In genomic region chr1:31669433-31669785, GRCh38 we compare ENCODE assay signal across 11 cellular contexts. TPM values are rescaled to one million over a fixed set of nuclear protein-coding genes. Genes with fewer than 3 reads are reported as not detected.
DNase-seq lines count a peak whose midpoint lies in the region; ATAC-seq, FAIRE-seq and TF ChIP-seq lines count a peak whose summit lies in the region.
"Had no signal": no experiment of that assay in that cellular context is flagged by ENCODE, and none has a peak within 500 bp of the region (broad histone marks: within the 10 kb centered on the region; RNA-seq: fewer than 3 reads in every experiment).

No MANE protein-coding gene starts in this region.

- peaks cover 28% of the 10 kb centered on the region for H3K4me1 Mint-ChIP-seq in GM23338

- no peaks in the 10 kb centered on the region for H3F3A ChIP-seq in GM23338 (replicated peaks; ENCODE audit: low read depth)

- intact Hi-C loops in left ventricle myocardium inferior (cut with micrococcal nuclease), result loop anchor here (5.0 kb wide), 1 partner anchor 43 kb away; no protein-coding TSS in a partner anchor
- intact Hi-C loops in right lobe of liver (cut with DNase I), result loop anchor here in 1 of 2 donors (10.0 kb wide), 1 partner anchor 45 kb away; no protein-coding TSS in a partner anchor

- H3K14ac ChIP-seq in trophoblast cell (ENCODE audit: low read length), result no peak overlapping the region

- no peak for FAIRE-seq in D721Med (lab: Jason Lieb, UNC)

- H3K9me3 ChIP-seq in WERI-Rb-1 (ENCODE audit: severe bottlenecking), result no peaks in the 10 kb centered on the region
- no peaks in the 10 kb centered on the region for H3K9me3 ChIP-seq in left ventricle myocardium inferior (replicated peaks)
- no peaks in the 10 kb centered on the region for H3K9me3 ChIP-seq in skeletal muscle satellite cell (replicated peaks; ENCODE audit: low read length)
- no peaks in the 10 kb centered on the region for H3K9me3 ChIP-seq in trophoblast cell (ENCODE audit: insufficient read depth, low read depth, low read length)
- no peaks in the 10 kb centered on the region for H3K9me3 ChIP-seq in right lobe of liver

- H2BK12ac ChIP-seq in trophoblast cell (ENCODE audit: low read length), result no peak overlapping the region

- H3K4me3 Mint-ChIP-seq in GM23338, result peak overlapping the region; percentile 2; the same call in 1 of the 3 replicates
- H3K4me3 Mint-ChIP-seq: dendritic cell treated with granulocyte-macrophage colony-stimulating factor and Interleukin-4, amounts not matched to agents 40 ng/mL and 50 ng/mL, for 4 days had no signal

- TF ChIP-seq CTCF in GM23338 (conservative IDR thresholded peaks at IDR 0.05; ENCODE audit: low read depth in 2 of 2) (no peak), WERI-Rb-1 (IDR thresholded peaks at IDR 0.05; ENCODE audit: low read depth, low read length) (no peak), left ventricle myocardium inferior (IDR thresholded peaks at IDR 0.05; ENCODE audit: borderline replicate concordance) (no peak), D721Med (IDR thresholded peaks at IDR 0.05; ENCODE audit: insufficient read depth, missing control alignments) (no peak), right lobe of liver (IDR thresholded peaks at IDR 0.05) (no peak)

- no peaks in the 10 kb centered on the region for H3K9me3 Mint-ChIP-seq in GM23338
- H3K9me3 Mint-ChIP-seq: dendritic cell treated with granulocyte-macrophage colony-stimulating factor and Interleukin-4, amounts not matched to agents 40 ng/mL and 50 ng/mL, for 4 days; IgD-negative memory B cell had no signal

- no CpG with 5 or more reads among the region's 7 CpGs for WGBS in trophoblast cell (ENCODE audit: extremely low coverage, insufficient coverage, insufficient read length)
- 41% methylated on average over 5 of the region's 7 CpGs for WGBS in right lobe of liver (ENCODE audit: insufficient coverage, low coverage, low lambda C conversion rate, missing lambda C conversion rate)

- H3K79me2 ChIP-seq in GM23338 (replicated peaks; ENCODE audit: insufficient read depth), result no peaks in the 10 kb centered on the region
- no peaks in the 10 kb centered on the region for H3K79me2 ChIP-seq in trophoblast cell (ENCODE audit: control insufficient read depth, insufficient read depth, low read length, poor library complexity)

- peak overlapping the region; percentile 45 for H3K9ac ChIP-seq in skeletal muscle satellite cell (ENCODE audit: low read depth, low read length)
- no peak overlapping the region for H3K9ac ChIP-seq in trophoblast cell (ENCODE audit: low read length)

- H3K23ac ChIP-seq in trophoblast cell (ENCODE audit: low read length), result no peak overlapping the region

- H3K4me2 ChIP-seq in GM23338 (no peak overlapping the region; the same call in 1 of the 2 replicates), skeletal muscle satellite cell (ENCODE audit: low read length) (peak overlapping the region; percentile 76), trophoblast cell (ENCODE audit: low read length) (no peak overlapping the region)

- no peak overlapping the region for H4K91ac ChIP-seq in trophoblast cell (ENCODE audit: low read depth, low read length)

- H3K4me1 ChIP-seq in GM23338 (ENCODE audit: insufficient read depth) (peaks cover 11% of the 10 kb centered on the region), left ventricle myocardium inferior (peaks cover 76% of the 10 kb centered on the region), skeletal muscle satellite cell (ENCODE audit: control insufficient read depth, insufficient read depth, low read length) (peaks cover 32% of the 10 kb centered on the region), trophoblast cell (ENCODE audit: control insufficient read depth in 1 of 2, insufficient read depth in 2 of 2, low read length in 2 of 2) (peaks cover 0 to under 1% of the 10 kb centered on the region in 2 experiments), right lobe of liver (no peaks in the 10 kb centered on the region)

- H4K8ac ChIP-seq in trophoblast cell (ENCODE audit: low read depth, low read length), result no peak overlapping the region

- no peaks in the 10 kb centered on the region for H3K9me2 ChIP-seq in GM23338 (ENCODE audit: insufficient read depth)

- no peak overlapping the region for H2BK5ac ChIP-seq in trophoblast cell (ENCODE audit: low read depth, low read length, poor library complexity)

- no peak overlapping the region for H3K4me3 ChIP-seq in GM23338
- peak overlapping the region; percentile 30 for H3K4me3 ChIP-seq in WERI-Rb-1 (ENCODE audit: low read depth, low read length)
- peak overlapping the region; percentile 61 for H3K4me3 ChIP-seq in left ventricle myocardium inferior
- peak overlapping the region; percentile 45 for H3K4me3 ChIP-seq in skeletal muscle satellite cell (ENCODE audit: low read length)
- no peak overlapping the region for H3K4me3 ChIP-seq in trophoblast cell (ENCODE audit: low read depth, low read length)
- no peak overlapping the region for H3K4me3 ChIP-seq in right lobe of liver

- no peak for ATAC-seq in GM23338
- ATAC-seq in right lobe of liver, result no peak

- H3K36me3 Mint-ChIP-seq in GM23338 (ENCODE audit: low read depth), result no peaks in the 10 kb centered on the region
- H3K36me3 Mint-ChIP-seq: IgD-negative memory B cell had no signal

- no peaks in the 10 kb centered on the region for H3K36me3 ChIP-seq in GM23338 (ENCODE audit: insufficient read depth)
- no peaks in the 10 kb centered on the region; the same call in 1 of the 2 replicates for H3K36me3 ChIP-seq in WERI-Rb-1
- no peaks in the 10 kb centered on the region for H3K36me3 ChIP-seq in left ventricle myocardium inferior
- H3K36me3 ChIP-seq in skeletal muscle satellite cell (ENCODE audit: insufficient read depth, low read length), result peaks cover 6% of the 10 kb centered on the region
- peaks cover 63% of the 10 kb centered on the region in 2 experiments for H3K36me3 ChIP-seq in trophoblast cell (ENCODE audit: control insufficient read depth in 1 of 2, insufficient read depth in 2 of 2, low read length in 2 of 2)
- no peaks in the 10 kb centered on the region for H3K36me3 ChIP-seq in right lobe of liver

- no peak overlapping the region; the same call in 1 of the 2 replicates for H3K27ac Mint-ChIP-seq in GM23338
- H3K27ac Mint-ChIP-seq: dendritic cell treated with granulocyte-macrophage colony-stimulating factor and Interleukin-4, amounts not matched to agents 40 ng/mL and 50 ng/mL, for 4 days; IgD-negative memory B cell had no signal

- no peaks in the 10 kb centered on the region for H3K27me3 ChIP-seq in GM23338 (ENCODE audit: insufficient read depth)
- no peaks in the 10 kb centered on the region for H3K27me3 ChIP-seq in WERI-Rb-1 (ENCODE audit: insufficient read depth, low read depth, severe bottlenecking)
- H3K27me3 ChIP-seq in left ventricle myocardium inferior (ENCODE audit: low read depth), result no peaks in the 10 kb centered on the region
- H3K27me3 ChIP-seq in skeletal muscle satellite cell (ENCODE audit: control insufficient read depth, insufficient read depth, low read length), result no peaks in the 10 kb centered on the region
- no peaks in the 10 kb centered on the region for H3K27me3 ChIP-seq in trophoblast cell (ENCODE audit: insufficient read depth, low read length)
- no peaks in the 10 kb centered on the region for H3K27me3 ChIP-seq in right lobe of liver

- TF ChIP-seq POLR2A in right lobe of liver (IDR thresholded peaks at IDR 0.05), result no peak

- H2AK5ac ChIP-seq in trophoblast cell (ENCODE audit: low read length), result no peak overlapping the region

- H3K27ac ChIP-seq in GM23338 (ENCODE audit: low read depth), result no peak overlapping the region
- H3K27ac ChIP-seq in WERI-Rb-1, result peak overlapping the region; percentile 91
- peak overlapping the region; percentile 81 for H3K27ac ChIP-seq in left ventricle myocardium inferior (replicated peaks)
- H3K27ac ChIP-seq in trophoblast cell (ENCODE audit: low read depth, low read length), result no peak overlapping the region
- no peak overlapping the region for H3K27ac ChIP-seq in right lobe of liver

- H4K12ac ChIP-seq in trophoblast cell (ENCODE audit: low read depth, low read length), result no peak overlapping the region

- H2BK120ac ChIP-seq in trophoblast cell (ENCODE audit: insufficient read depth, low read length, poor library complexity), result no peak overlapping the region

- no peak overlapping the region for H3K18ac ChIP-seq in trophoblast cell (ENCODE audit: low read length)

- no peak overlapping the region for H3K4ac ChIP-seq in trophoblast cell (ENCODE audit: low read depth, low read length)

- no peak for DNase-seq in GM23338 (ENCODE audit: low spot score)
- DNase-seq in WERI-Rb-1, result peak; percentile 88
- no peak for DNase-seq in left ventricle myocardium inferior
- DNase-seq in trophoblast cell, result no peak
- DNase-seq in D721Med (ENCODE audit: insufficient read length, low spot score), result no peak
- no peak for DNase-seq in right lobe of liver
- no peak for DNase-seq in MV-4-11 (lab: John Stamatoyannopoulos, UW)
- DNase-seq: T-helper 1 cell had no signal

- no peaks in the 10 kb centered on the region for H4K20me1 ChIP-seq in GM23338 (replicated peaks; ENCODE audit: insufficient read depth)

- H3K79me1 ChIP-seq in trophoblast cell (ENCODE audit: low read length), result no peaks in the 10 kb centered on the region

- H3K27me3 Mint-ChIP-seq in GM23338 (ENCODE audit: insufficient read depth, low read depth, poor library complexity), result peaks cover 12% of the 10 kb centered on the region

- H2AFZ ChIP-seq in GM23338 (peak overlapping the region; percentile 89; the same call in 1 of the 2 replicates), trophoblast cell (ENCODE audit: insufficient read depth, low read length, poor library complexity) (no peak overlapping the region)

TF ChIP-seq in GM23338, 12 proteins besides CTCF, POLR2A, EP300 and RAD21 (continues in another document):
- no peak for TF ChIP-seq NANOG (IDR thresholded peaks at IDR 0.05; ENCODE audit: borderline replicate concordance)
- TF ChIP-seq EZH2phosphoT487 (IDR thresholded peaks at IDR 0.05; ENCODE audit: unreplicated experiment), result no peak
- TF ChIP-seq POLR2AphosphoS5 (IDR thresholded peaks at IDR 0.05; ENCODE audit: low read depth), result no peak

RNA-seq across cellular contexts. Expression of gene PEF1, which starts 24.7 kb away (rescaled TPM):
- total RNA-seq in GM23338 (2014; rRNA removed; shearing (Covaris generic)), result 60.5 and 68.5 TPM in 2 replicates
- 22.0 and 22.3 TPM in 2 replicates for polyA plus RNA-seq in GM23338 (2016; fragmentation: Nextera tagmentation; extraction: Ambion mirVana)
- total RNA-seq in left ventricle myocardium inferior (36.4 TPM), right lobe of liver (10 to 100 TPM; 23.9 to 47.5 (median 32.5) TPM)
- 59.0 and 60.8 TPM in 2 replicates for total RNA-seq in skeletal muscle satellite cell (2012; rRNA removed)
- polyA plus RNA-seq in trophoblast cell (2013), result 66.7 and 70.3 TPM in 2 replicates

RNA-seq across cellular contexts. Expression of gene COL16A1, which starts 34.4 kb away (rescaled TPM):
- 13.2 and 15.7 TPM in 2 replicates for total RNA-seq in GM23338 (2014; rRNA removed; shearing (Covaris generic))
- polyA plus RNA-seq in GM23338 (2016; fragmentation: Nextera tagmentation; extraction: Ambion mirVana), result 3.4 and 4.2 TPM in 2 replicates
- total RNA-seq in left ventricle myocardium inferior (18.3 TPM), right lobe of liver (1 to 10 TPM in 5 of 6 experiments, under 1 TPM in 1; 0.73 to 3.5 (median 1.9) TPM)
- total RNA-seq in skeletal muscle satellite cell (2012; rRNA removed), result 33.4 and 50.2 TPM in 2 replicates
- polyA plus RNA-seq in trophoblast cell (2013), result 43.1 and 44.2 TPM in 2 replicates
- polyA plus RNA-seq: IgD-negative memory B cell had no signal

RNA-seq across cellular contexts. Expression of gene HCRTR1, which starts 51.9 kb away (rescaled TPM):
- total RNA-seq in GM23338 (2014; rRNA removed; shearing (Covaris generic)), result 1.0 TPM in 1 of 2 replicates, not detected in the other
- 0.15 TPM in 1 of 2 replicates, not detected in the other for polyA plus RNA-seq in GM23338 (2016; fragmentation: Nextera tagmentation; extraction: Ambion mirVana)
- total RNA-seq in left ventricle myocardium inferior (0.44 TPM), right lobe of liver (not detected)
- total RNA-seq in skeletal muscle satellite cell (2012; rRNA removed), result not detected in 2 replicates
- polyA plus RNA-seq in trophoblast cell (2013), result 1.4 and 1.5 TPM in 2 replicates
- polyA plus RNA-seq: IgD-negative memory B cell had no signal

Comparison
In these comparisons a context has a peak if more than half of its experiments do, and no peak if none do; other contexts are left out.
1. H3K27ac ChIP-seq: peak in WERI-Rb-1 (single experiment) and left ventricle myocardium inferior (single experiment); none in GM23338 (single experiment), trophoblast cell (single experiment) and right lobe of liver (0 of 3).
2. H3K4me3 ChIP-seq: peak in WERI-Rb-1 (single experiment), left ventricle myocardium inferior (single experiment) and skeletal muscle satellite cell (single experiment); none in GM23338 (single experiment), trophoblast cell (single experiment) and right lobe of liver (0 of 3).